In the genomic region with DNA sequence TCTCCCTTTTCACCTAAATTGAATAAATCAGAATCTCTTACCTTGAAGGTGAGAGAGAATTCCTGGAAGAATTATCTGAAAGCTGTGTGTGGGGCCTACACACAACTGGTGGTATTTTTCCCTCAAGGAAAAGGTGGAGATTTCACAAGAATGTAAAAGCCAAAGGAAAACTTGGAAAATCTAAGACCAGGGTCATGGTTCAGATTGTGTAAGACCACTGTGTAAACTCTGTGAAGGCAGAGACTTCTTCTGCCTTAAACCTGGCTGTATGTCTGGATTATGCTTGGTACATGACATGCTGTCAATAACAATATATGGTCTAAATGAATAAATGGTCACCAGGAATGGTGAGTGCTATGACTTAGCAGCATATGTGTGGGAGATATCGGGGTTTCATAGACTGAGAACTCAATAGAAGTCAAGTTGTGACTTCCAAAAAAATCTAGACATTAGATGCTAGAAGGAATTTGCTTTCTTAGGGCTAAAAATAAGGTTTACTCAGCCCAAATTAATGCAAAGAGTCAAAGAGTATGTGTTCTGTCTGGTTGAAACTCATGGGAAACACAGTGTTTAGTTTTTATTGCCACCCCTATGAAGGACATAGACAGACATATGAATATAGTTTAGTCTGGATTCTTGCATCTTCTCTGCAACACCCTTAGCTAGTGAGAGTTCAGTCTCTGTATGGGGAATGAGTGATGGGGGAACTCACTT, we compare ENCODE assay signal across 21 cellular contexts.
"Had no signal": no experiment of that assay in that cellular context is flagged by ENCODE, and none has a peak within 500 bp of the region (broad histone marks: within the 10 kb centered on the region; RNA-seq: fewer than 3 reads in every experiment).

No MANE protein-coding gene starts in this region.

- DNase-seq: activated CD4-positive, alpha-beta T cell treated with anti-CD3 and anti-CD28 coated beads for 4 hours; activated CD8-positive, alpha-beta memory T cell treated with anti-CD3 and anti-CD28 coated beads, Interleukin-2, amount 50 U/mL, for 48 hours; activated CD8-positive, alpha-beta T cell treated with anti-CD3 and anti-CD28 coated beads, Interleukin-2, amount 10 ng/mL, durations not matched to agents 7 days and 5 days; activated gamma-delta T cell treated with Interleukin-2 at 50 U/mL for 16 hours; activated naive CD8-positive, alpha-beta T cell treated with anti-CD3 and anti-CD28 coated beads, Interleukin-2, amount 10 ng/mL, durations not matched to agents 7 days and 5 days; cerebellar nuclear complex; islet precursor cell; left lung; posterior cingulate gyrus; stimulated activated CD4-positive, alpha-beta T cell treated with anti-CD3 and anti-CD28 coated beads, Interleukin-15, amount 100 ng/mL, for 24 hours; stimulated activated CD4-positive, alpha-beta T cell treated with anti-CD3 and anti-CD28 coated beads, Interleukin-4, amount 100 ng/mL, for 24 hours; stimulated activated naive CD4-positive, alpha-beta T cell treated with Interleukin-2 at 50 U/mL for 16 hours; T-helper 17 cell; WERI-Rb-1 had no signal

- H2AFZ ChIP-seq: hepatocyte had no signal

- H3K79me2 ChIP-seq: hepatocyte had no signal

- H3K4me2 ChIP-seq: hepatocyte had no signal

- H3K36me3 ChIP-seq: breast epithelium, gastroesophageal sphincter, left lung, neutrophil, WERI-Rb-1 had no signal

- H3K4me3 ChIP-seq: breast epithelium, gastroesophageal sphincter, hepatocyte, left lung had no signal

- H3K9me3 ChIP-seq: breast epithelium, gastroesophageal sphincter, left lung, neutrophil had no signal

- H3K27ac ChIP-seq: breast epithelium, gastroesophageal sphincter, hepatocyte, left lung, neutrophil, WERI-Rb-1 had no signal

- H3K27me3 ChIP-seq: breast epithelium, gastroesophageal sphincter, hepatocyte, left lung had no signal

- ATAC-seq: activated CD8-positive, alpha-beta T cell treated with anti-CD3 and anti-CD28 coated beads, Interleukin-2, amount 10 ng/mL, durations not matched to agents 7 days and 5 days; activated T-cell treated with anti-CD3 and anti-CD28 coated beads, Interleukin-2, amount 50 U/mL, for 72 hours; effector memory CD8-positive, alpha-beta T cell; gastroesophageal sphincter; naive thymus-derived CD8-positive, alpha-beta T cell; T-helper 17 cell had no signal

- H3K4me1 ChIP-seq: breast epithelium, gastroesophageal sphincter, left lung had no signal
